Comparison of ENCODE assay signal across 9 cellular contexts in the genomic region with DNA sequence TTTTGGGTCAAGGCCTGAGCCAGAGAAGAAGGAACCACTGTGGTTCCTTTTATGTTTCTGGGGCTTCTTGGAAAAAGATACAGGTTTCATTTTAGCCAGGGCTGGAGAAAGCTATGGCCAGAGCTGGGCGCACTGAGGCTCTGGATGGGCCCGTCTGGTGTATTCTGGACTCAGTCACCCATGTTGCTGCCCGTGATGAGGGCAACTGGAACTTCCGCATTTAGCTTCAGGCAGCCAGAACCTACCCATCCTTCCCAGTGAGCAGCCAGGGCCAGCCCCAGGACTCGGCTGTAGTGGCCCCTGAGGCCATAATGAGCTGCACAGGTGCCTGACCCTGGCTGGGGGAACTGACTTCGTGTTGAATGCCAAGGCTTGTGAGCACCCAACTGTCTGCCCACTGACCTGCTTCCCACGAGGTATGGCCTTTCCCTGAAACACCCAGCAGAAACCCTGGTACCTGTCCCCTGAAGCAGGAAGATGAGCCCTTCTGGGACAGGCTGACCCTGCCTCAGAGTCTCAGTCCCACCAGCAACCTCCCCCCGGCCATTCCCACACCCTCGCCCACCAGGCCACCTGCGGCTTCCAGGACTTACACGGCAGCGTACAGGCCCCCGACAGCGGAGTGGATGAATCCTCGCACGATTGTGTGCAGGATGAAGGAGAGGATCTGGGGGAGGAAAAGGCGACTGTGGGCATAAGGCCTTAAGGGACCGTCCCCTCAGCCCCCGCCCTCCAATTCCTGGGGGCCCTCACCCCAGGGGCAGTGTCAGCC. TPM values are rescaled to one million over a fixed set of nuclear protein-coding genes. Genes with fewer than 3 reads are reported as not detected.
A peak's percentile ranks its signal among the peaks of the same experiment; 100 is the strongest.
DNase-seq lines count a peak whose midpoint lies in the region; ATAC-seq, FAIRE-seq and TF ChIP-seq lines count a peak whose summit lies in the region.
"Had no signal": no experiment of that assay in that cellular context is flagged by ENCODE, and none has a peak within 500 bp of the region (broad histone marks: within the 10 kb centered on the region; RNA-seq: fewer than 3 reads in every experiment).

No MANE protein-coding gene starts in this region.

- H3K36me3 ChIP-seq in esophagus muscularis mucosa (peaks cover 0 to 10% (median 0%) of the 10 kb centered on the region in 4 donors), ovary (no peaks in the 10 kb centered on the region), Caco-2 (ENCODE audit: control insufficient read depth, insufficient read depth, low read length) (no peaks in the 10 kb centered on the region)

- no TSS peak for BruUV-seq in Caco-2 (replicated peaks; lab: Mats Ljungman, UMichigan)

- no peak overlapping the region for H3K4me3 Mint-ChIP-seq in Caco-2 (ENCODE audit: unreplicated experiment)

- H3K27me3 ChIP-seq in esophagus muscularis mucosa, result no peaks in the 10 kb centered on the region
- H3K27me3 ChIP-seq in ovary, result no peaks in the 10 kb centered on the region
- no peaks in the 10 kb centered on the region for H3K27me3 ChIP-seq in Caco-2 (replicated peaks; ENCODE audit: control insufficient read depth, insufficient read depth, low read length)

- no peaks in the 10 kb centered on the region for H3K27me3 Mint-ChIP-seq in Caco-2 (ENCODE audit: insufficient read depth, unreplicated experiment)

- ATAC-seq in A549, result no peak; a peak in 1 of 6 replicates
- no peak for ATAC-seq in GM18868 (IDR thresholded peaks at IDR 0.05; ENCODE audit: unreplicated experiment)

- TF ChIP-seq POLR2A in A549 (IDR thresholded peaks at IDR 0.05; ENCODE audit: low read length) (no peak), esophagus muscularis mucosa (IDR thresholded peaks at IDR 0.05; ENCODE audit: low read depth) (no peak), ovary (IDR thresholded peaks at IDR 0.05) (no peak)

- H3K4me2 ChIP-seq in A549, result 0 out of 3 replicates have a peak overlapping the region, but pooled peaks have one; percentile 19

- no peaks in the 10 kb centered on the region for H3K9me3 ChIP-seq in A549
- H3K9me3 ChIP-seq in esophagus muscularis mucosa, result no peaks in the 10 kb centered on the region
- H3K9me3 ChIP-seq in ovary, result no peaks in the 10 kb centered on the region
- H3K9me3 ChIP-seq in Caco-2, result no peaks in the 10 kb centered on the region

- intact Hi-C loops in esophagus muscularis mucosa (cut with DNase I) (loop anchor here (2.0 to 5.0 kb wide), 2 partner anchors 51 to 69 kb away; partner anchors contain the start of genes RILP, SCARF1 and SLC43A2), ovary (cut with DNase I) (loop anchor here in 2 of 4 donors (5.0 to 10.0 kb wide), 2 partner anchors 69 to 137 kb away; partner anchors contain the start of genes RILP (in 1 of the 2), SCARF1 (in 1 of the 2) and TLCD2 (in 1 of the 2)), Caco-2 (cut with micrococcal nuclease; ENCODE audit: unreplicated experiment) (no loop called here)

- WGBS in A549 (ENCODE audit: missing lambda C conversion rate), result 88% methylated on average over 19 of the region's 19 CpGs
- WGBS in esophagus muscularis mucosa, result 89% methylated on average over 18 of the region's 19 CpGs
- 85 to 91% (median 85%) methylated on average over 19 of the region's 19 CpGs for WGBS in ovary, 3 donors

- H3K4me3 ChIP-seq in A549 (no peak overlapping the region), esophagus muscularis mucosa (peak overlapping the region in 2 of 4 donors; percentile 9 to 18), ovary (no peak overlapping the region), Caco-2 (ENCODE audit: low read depth, low read length) (no peak overlapping the region)

- H3K4me1 ChIP-seq in A549, result peaks cover 17% of the 10 kb centered on the region
- peaks cover 35 to 43% (median 42%) of the 10 kb centered on the region in 4 donors for H3K4me1 ChIP-seq in esophagus muscularis mucosa
- peaks cover 19% of the 10 kb centered on the region for H3K4me1 ChIP-seq in ovary (ENCODE audit: insufficient read depth)
- H3K4me1 ChIP-seq in Caco-2, result no peaks in the 10 kb centered on the region

- TF ChIP-seq EP300 in A549 (IDR thresholded peaks at IDR 0.05) (no peak), esophagus muscularis mucosa (IDR thresholded peaks at IDR 0.05) (no peak), ovary (IDR thresholded peaks at IDR 0.05) (no peak)

- no peak for FAIRE-seq in A549 (lab: Jason Lieb, UNC)

- POLR2A ChIA-PET in A549 (lab: Yijun Ruan, JAX) (interaction anchor here (0.6 to 1.5 kb wide), 4 partner anchors 12 to 61 kb away, joined by 3 to 9 read pairs (median 4); partner anchors contain the start of genes INPP5K and SLC43A2), Caco-2 (lab: Charles Lee) (interaction anchor here (0.6 kb wide), 1 partner anchor 20 kb away, joined by 4 read pairs; no protein-coding TSS in a partner anchor)

- H3K27ac Mint-ChIP-seq in Caco-2 (ENCODE audit: unreplicated experiment), result no peak overlapping the region

- H3K36me3 Mint-ChIP-seq in Caco-2 (ENCODE audit: insufficient read depth, unreplicated experiment), result peaks cover 17% of the 10 kb centered on the region

- no peak for TF ChIP-seq RAD21 in A549 (conservative IDR thresholded peaks at IDR 0.05 in 1 of 2, IDR thresholded peaks at IDR 0.05 in 1 of 2)

- H3K9me3 Mint-ChIP-seq in Caco-2 (ENCODE audit: unreplicated experiment), result no peaks in the 10 kb centered on the region

- CTCF ChIA-PET in A549 (lab: Yijun Ruan, JAX) (interaction anchor here (0.6 to 21.0 kb wide), 13 partner anchors 8 to 1868 kb away, joined by 3 to 497 read pairs (median 4); partner anchors contain the start of genes PITPNA, RILP, SCARF1 and SLC43A2), Caco-2 (lab: Charles Lee) (interaction anchor here (1.3 kb wide), 1 partner anchor 52 kb away, joined by 12 read pairs; no protein-coding TSS in a partner anchor)

- H3K27ac ChIP-seq in A549, result peak overlapping the region in 1 of 2 experiments; percentile 76; a peak in 4 of 6 replicates
- peak overlapping the region; percentile 84 to 91 (median 84) for H3K27ac ChIP-seq in esophagus muscularis mucosa (replicated peaks in 1 of 4)
- H3K27ac ChIP-seq in ovary, result peak overlapping the region; percentile 75 to 93

- H3K4me1 Mint-ChIP-seq in Caco-2 (ENCODE audit: low read depth, unreplicated experiment), result no peaks in the 10 kb centered on the region

- TF ChIP-seq CTCF in A549 (IDR thresholded peaks at IDR 0.05) (no peak), esophagus muscularis mucosa (IDR thresholded peaks at IDR 0.05) (no peak), ovary (IDR thresholded peaks at IDR 0.05) (no peak), Caco-2 (IDR thresholded peaks at IDR 0.05; ENCODE audit: insufficient read depth in 1 of 2, low read depth in 1 of 2, low read length in 1 of 2, severe bottlenecking in 1 of 2, unreplicated experiment in 1 of 2) (no peak)

- DNase-seq in A549 (ENCODE audit: low read depth in 1 of 2, low spot score in 1 of 2), result no peak
- DNase-seq in NOMO-1 treated with dmso at 0.1 percent for 144 hours (lab: John Stamatoyannopoulos, UW; ENCODE audit: unreplicated experiment), result peak; percentile 32
- no peak for DNase-seq in esophagus muscularis mucosa (ENCODE audit: extremely low spot score)
- DNase-seq in ovary, result peak in 1 of 5 donors; percentile 48
- DNase-seq in central memory CD4-positive, alpha-beta T cell, result no peak
- DNase-seq in HUDEP-2 (lab: John Stamatoyannopoulos, UW; ENCODE audit: unreplicated experiment in 76 of 76), result no peak
- DNase-seq in Caco-2, result no peak
- DNase-seq: NCI-H1048 had no signal

TF ChIP-seq in A549, 52 proteins besides CTCF, POLR2A, EP300 and RAD21:
- TF ChIP-seq FOSB (CRISPR knock-in tag; IDR thresholded peaks at IDR 0.05) (no peak), POLR2AphosphoS2 (conservative IDR thresholded peaks at IDR 0.05; ENCODE audit: low read length) (no peak), NR3C1 (IDR thresholded peaks at IDR 0.05) (no peak), ZFP36 (IDR thresholded peaks at IDR 0.05; ENCODE audit: borderline replicate concordance, partially characterized antibody) (no peak)

RNA-seq across cellular contexts. Expression of gene PITPNA, which starts 15.3 kb away (rescaled TPM):
- polyA plus RNA-seq in A549 (2011; rRNA removed) (69.5 and 80.5 TPM in 2 replicates), A549 (2017; fragmentation: RNase III; extraction: RNeasy Plus Mini Kit Qiagen cat#74134 plus additional on column Dnase treatment) (47.0 to 50.7 TPM (median 48.5 TPM) in 3 replicates), ovary (100 to 1,000 TPM in 1 of 2 donors, 10 to 100 TPM in 1; 24.8 to 122 TPM)
- polyA plus RNA-seq in A549 (2012; cell fraction: cytosol; rRNA removed), result 44.5 and 52.9 TPM in 2 replicates
- 33.1 and 52.2 TPM in 2 replicates for polyA plus RNA-seq in A549 (2012; cell fraction: nucleus; rRNA removed)
- polyA minus RNA-seq in A549 (2011; rRNA and poly(A)+ RNA removed), result 27.9 and 29.6 TPM in 2 replicates
- total RNA-seq in esophagus muscularis mucosa (10 to 100 TPM; 36.5 to 54.9 (median 47.8) TPM), ovary (10 to 100 TPM; 16.8 to 64.0 (median 52.6) TPM), Caco-2 (2022) (103 and 106 TPM in 2 replicates)

RNA-seq across cellular contexts. Expression of gene SLC43A2, which starts 50.8 kb away (rescaled TPM):
- polyA plus RNA-seq in A549 (2011; rRNA removed), result 6.0 and 7.0 TPM in 2 replicates
- polyA plus RNA-seq in A549 (2012; cell fraction: cytosol; rRNA removed), result 7.6 and 11.8 TPM in 2 replicates
- polyA plus RNA-seq in A549 (2012; cell fraction: nucleus; rRNA removed), result 16.4 and 24.1 TPM in 2 replicates
- 3.5 to 6.0 TPM (median 5.3 TPM) in 3 replicates for polyA plus RNA-seq in A549 (2017; fragmentation: RNase III; extraction: RNeasy Plus Mini Kit Qiagen cat#74134 plus additional on column Dnase treatment)
- polyA minus RNA-seq in A549 (2011; rRNA and poly(A)+ RNA removed), result 15.3 and 15.9 TPM in 2 replicates
- 10 to 100 TPM in 3 of 4 donors, 1 to 10 TPM in 1; 7.1 to 20.0 (median 13.7) TPM for total RNA-seq in esophagus muscularis mucosa
- 10 to 100 TPM in 3 of 7 donors, 1 to 10 TPM in 4; 3.5 to 24.6 (median 8.8) TPM for total RNA-seq in ovary
- 1 to 10 TPM; 5.0 to 7.1 TPM for polyA plus RNA-seq in ovary
- total RNA-seq in Caco-2 (2022), result 33.9 and 39.3 TPM in 2 replicates
